ENCODE assay signal across 8 cellular contexts in genomic region chr11:119030329-119031047, GRCh38.
DNase-seq lines count a peak whose midpoint lies in the region; ATAC-seq lines count a peak whose summit lies in the region.

SLC37A4 (minus strand) TSS chr11:119030877.

- H3K4me2 ChIP-seq in BLaER1 treated with 17β-estradiol and CSF1 and Interleukin-3, amounts not matched to agents 10 nM and 100 nM = peak within 1 kb of the TSS; percentile 87 to 99 (median 96)

- peak; percentile 97 for DNase-seq in NCI-H748 (lab: John Stamatoyannopoulos, UW; ENCODE audit: unreplicated experiment)
- DNase-seq in activated CD4-positive, alpha-beta T cell treated with anti-CD3 and anti-CD28 coated beads, Interleukin-2, amount 50 U/mL, for 1 hour = peak; percentile 99
- DNase-seq in dedifferentiated amniotic fluid mesenchymal stem cell (ENCODE audit: extremely low spot score) = peak; percentile 98
- peak; percentile 99 for DNase-seq in left kidney (ENCODE audit: low read depth, low spot score)
- DNase-seq in stimulated activated CD4-positive, alpha-beta T cell treated with anti-CD3 and anti-CD28 coated beads, Interleukin-2, amount 100 ng/mL, for 24 hours = peak; percentile 97 to 100

- no peaks in the 10 kb centered on the region for H3K9me3 ChIP-seq in BLaER1 treated with 17β-estradiol and CSF1 and Interleukin-3, amounts not matched to agents 10 nM and 100 nM (replicated peaks in 1 of 11)

- H3K27ac ChIP-seq in BLaER1 treated with 17β-estradiol and CSF1 and Interleukin-3, amounts not matched to agents 10 nM and 100 nM = peak within 1 kb of the TSS; percentile 21 to 73 (median 59); a peak in 20 of 22 replicates

- peaks cover 0 to 21% (median 0%) of the 10 kb centered on the region in 11 experiments; a peak in 3 of 22 replicates for H4K20me1 ChIP-seq in BLaER1 treated with 17β-estradiol and CSF1 and Interleukin-3, amounts not matched to agents 10 nM and 100 nM

- peak within 1 kb of the TSS; percentile 67 to 87 (median 79) for H3K4me3 ChIP-seq in BLaER1 treated with 17β-estradiol and CSF1 and Interleukin-3, amounts not matched to agents 10 nM and 100 nM

- H3K9ac ChIP-seq in BLaER1 treated with 17β-estradiol and CSF1 and Interleukin-3, amounts not matched to agents 10 nM and 100 nM = peak within 1 kb of the TSS; percentile 69 to 82 (median 80)

- H3K36me3 ChIP-seq in BLaER1 treated with 17β-estradiol and CSF1 and Interleukin-3, amounts not matched to agents 10 nM and 100 nM = peaks cover 13 to 36% (median 26%) of the 10 kb centered on the region in 11 experiments

- H3K27me3 ChIP-seq in BLaER1 treated with 17β-estradiol and CSF1 and Interleukin-3, amounts not matched to agents 10 nM and 100 nM = no peaks in the 10 kb centered on the region

- H3K4me1 ChIP-seq in BLaER1 treated with 17β-estradiol and CSF1 and Interleukin-3, amounts not matched to agents 10 nM and 100 nM = peaks cover 18 to 39% (median 34%) of the 10 kb centered on the region in 10 experiments

- peak; percentile 89 for ATAC-seq in GM19351 (IDR thresholded peaks at IDR 0.05; ENCODE audit: unreplicated experiment)
- ATAC-seq in HG03521 (IDR thresholded peaks at IDR 0.05; ENCODE audit: unreplicated experiment) = peak; percentile 88

Comparison
In these comparisons a context has a peak if more than half of its experiments do, and no peak if none do; other contexts are left out.
1. Peak in every context shown above with its lines: DNase-seq, ATAC-seq, H3K4me3 ChIP-seq and H3K27ac ChIP-seq.